14 cellular contexts compared by ENCODE assay signal in genomic region chr7:75719626-75720025, GRCh38. TPM values are rescaled to one million over a fixed set of nuclear protein-coding genes. Genes with fewer than 3 reads are reported as not detected.
DNase-seq lines count a peak whose midpoint lies in the region; ATAC-seq and TF ChIP-seq lines count a peak whose summit lies in the region.
"Had no signal": no experiment of that assay in that cellular context is flagged by ENCODE, and none has a peak within 500 bp of the region (broad histone marks: within the 10 kb centered on the region; RNA-seq: fewer than 3 reads in every experiment).

No MANE protein-coding gene starts in this region.

- peak overlapping the region in 2 of 7 donors; percentile 24 to 70 for H3K27ac Mint-ChIP-seq in CD14-positive monocyte

- intact Hi-C loops in posterior vena cava (cut with DNase I) = no loop called here
- intact Hi-C loops in CD14-positive monocyte (cut with micrococcal nuclease) = no loop called here

- peaks cover 3% of the 10 kb centered on the region for H3K4me1 Mint-ChIP-seq in CD14-positive monocyte

- H3K36me3 Mint-ChIP-seq in CD14-positive monocyte = peaks cover 10 to 12% of the 10 kb centered on the region in 2 donors

- ATAC-seq in left lobe of liver = peak; percentile 48
- ATAC-seq: GM12878, HCT116 had no signal

- H3K9me3 Mint-ChIP-seq in CD14-positive monocyte = peaks cover 4 to 9% (median 6%) of the 10 kb centered on the region in 7 donors
- H3K9me3 Mint-ChIP-seq: CD8-positive, alpha-beta memory T cell had no signal

- TF ChIP-seq CTCF in CD14-positive monocyte (IDR thresholded peaks at IDR 0.05) = no peak

- no peak overlapping the region for H3K4me3 Mint-ChIP-seq in CD14-positive monocyte
- H3K4me3 Mint-ChIP-seq: CD8-positive, alpha-beta memory T cell had no signal

- H3K27ac ChIP-seq in caudate nucleus (ENCODE audit: low read depth, low read length) = no peak overlapping the region
- H3K27ac ChIP-seq: GM23248, HL-60 had no signal

- peaks cover 0 to 5% (median 2%) of the 10 kb centered on the region in 3 donors for H3K27me3 Mint-ChIP-seq in CD14-positive monocyte (ENCODE audit: low read depth in 3 of 3)
- H3K27me3 Mint-ChIP-seq: CD8-positive, alpha-beta memory T cell had no signal

- peak; percentile 11 for DNase-seq in activated CD4-positive, CD25-positive, alpha-beta regulatory T cell treated with anti-CD3 and anti-CD28 coated beads, Interleukin-2, amount 50 U/mL, for 72 hours
- DNase-seq in activated CD4-positive, CD25-positive, alpha-beta regulatory T cell (lab: John Stamatoyannopoulos, UW) = no peak
- DNase-seq in left lobe of liver (ENCODE audit: low spot score) (no peak), posterior vena cava (ENCODE audit: low spot score) (peak; percentile 22), CD14-positive monocyte (ENCODE audit: low spot score) (no peak), germinal center (ENCODE audit: low spot score) (no peak), caudate nucleus (lab: John Stamatoyannopoulos, UW) (no peak)
- DNase-seq: Caco-2; CD8-positive, alpha-beta memory T cell; DMS53; GM23248 had no signal

RNA-seq across cellular contexts. Expression of gene HIP1, which starts 19.1 kb away (rescaled TPM):
- total RNA-seq in left lobe of liver (20.3 TPM), posterior vena cava (10 to 100 TPM; 27.0 to 29.2 TPM)
- 1 to 10 TPM; 4.3 to 5.3 TPM for polyA plus RNA-seq in CD14-positive monocyte

RNA-seq across cellular contexts. Expression of gene CCL26, which starts 52.4 kb away (rescaled TPM):
- total RNA-seq in left lobe of liver (not detected), posterior vena cava (under 1 TPM; 0.97 to 1.00 TPM)
- not detected for polyA plus RNA-seq in CD14-positive monocyte
- total RNA-seq: Caco-2; CD8-positive, alpha-beta memory T cell; GM12878; GM23248 had no signal
- polyA plus RNA-seq: CD8-positive, alpha-beta memory T cell; GM12878 had no signal

Comparison
In these comparisons a context has a peak if more than half of its experiments do, and no peak if none do; other contexts are left out.
1. DNase-seq: peak in activated CD4-positive, CD25-positive, alpha-beta regulatory T cell treated with anti-CD3 and anti-CD28 coated beads, Interleukin-2, amount 50 U/mL, for 72 hours (single experiment) and posterior vena cava (single experiment); none in activated CD4-positive, CD25-positive, alpha-beta regulatory T cell (0 of 4), left lobe of liver (single experiment), CD14-positive monocyte (single experiment), germinal center (single experiment) and caudate nucleus (0 of 61).